Comparison of ENCODE assay signal across 11 cellular contexts in the genomic region with DNA sequence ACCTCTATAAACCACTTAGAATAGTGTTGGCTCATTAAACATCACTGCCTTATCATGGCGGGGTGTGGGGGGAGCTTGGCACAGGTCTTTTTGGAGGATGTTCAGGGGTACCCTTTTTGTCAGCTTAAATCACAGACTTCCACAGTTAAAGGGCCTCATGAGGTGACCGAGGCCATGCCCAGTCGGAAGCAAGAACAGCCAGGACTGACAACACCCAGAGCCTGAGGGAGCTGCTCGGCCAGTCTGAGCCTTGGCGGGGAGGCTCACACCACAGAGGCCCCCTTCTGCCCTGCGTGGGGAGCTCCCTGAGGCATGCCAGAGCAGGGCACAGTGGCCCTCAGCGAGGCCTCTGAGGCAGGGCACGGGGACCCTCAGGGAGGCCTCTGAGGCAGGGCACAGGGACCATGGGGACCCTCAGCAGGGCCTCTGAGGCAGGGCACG. TPM values are rescaled to one million over a fixed set of nuclear protein-coding genes. Genes with fewer than 3 reads are reported as not detected.
DNase-seq lines count a peak whose midpoint lies in the region; ATAC-seq and TF ChIP-seq lines count a peak whose summit lies in the region.
"Had no signal": no experiment of that assay in that cellular context is flagged by ENCODE, and none has a peak within 500 bp of the region (broad histone marks: within the 10 kb centered on the region; RNA-seq: fewer than 3 reads in every experiment).

No MANE protein-coding gene starts in this region.

- H3K4me1 ChIP-seq in Panc1 (ENCODE audit: control insufficient read depth, insufficient read depth, low read length): peaks cover 27% of the 10 kb centered on the region
- peaks cover 19 to 59% (median 24%) of the 10 kb centered on the region in 3 donors for H3K4me1 ChIP-seq in esophagus squamous epithelium
- peaks cover 8 to 43% of the 10 kb centered on the region in 2 donors for H3K4me1 ChIP-seq in muscle layer of duodenum (ENCODE audit: control insufficient read depth in 1 of 2, insufficient read depth in 2 of 2, low read length in 2 of 2)
- peaks cover 57% of the 10 kb centered on the region for H3K4me1 ChIP-seq in suprapubic skin

- TF ChIP-seq CTCF in Panc1 (IDR thresholded peaks at IDR 0.05) (no peak), esophagus squamous epithelium (IDR thresholded peaks at IDR 0.05) (no peak), suprapubic skin (IDR thresholded peaks at IDR 0.05) (no peak)

- intact Hi-C loops in Panc1 (cut with micrococcal nuclease; ENCODE audit: unreplicated experiment): no loop called here
- intact Hi-C loops in esophagus squamous epithelium (cut with DNase I): loop anchor here (5.0 to 10.0 kb wide), 2 partner anchors 123 to 505 kb away; no protein-coding TSS in a partner anchor

- TF ChIP-seq POLR2A in esophagus squamous epithelium (IDR thresholded peaks at IDR 0.05): no peak
- TF ChIP-seq POLR2A in suprapubic skin (IDR thresholded peaks at IDR 0.05): no peak

- no peak overlapping the region for H3K4me3 ChIP-seq in Panc1 (ENCODE audit: low read depth in 2 of 2, low read length in 2 of 2)
- H3K4me3 ChIP-seq in esophagus squamous epithelium: no peak overlapping the region
- peak overlapping the region in 1 of 2 donors; percentile 42 for H3K4me3 ChIP-seq in muscle layer of duodenum (ENCODE audit: low read depth in 1 of 2, low read length in 2 of 2)
- no peak overlapping the region for H3K4me3 ChIP-seq in suprapubic skin

- ATAC-seq in Panc1: 0 out of 2 replicates have a peak, but pooled peaks have one; percentile 11
- ATAC-seq in HG03457 (IDR thresholded peaks at IDR 0.05; ENCODE audit: unreplicated experiment): no peak
- ATAC-seq: naive thymus-derived CD8-positive, alpha-beta T cell had no signal

- POLR2A ChIA-PET in Panc1 (lab: Charles Lee): interaction anchor here (0.7 kb wide), 1 partner anchor 576 kb away, joined by 3 read pairs; no protein-coding TSS in a partner anchor

- 83 to 89% methylated on average over 1 to 5 of the region's 9 CpGs for WGBS in esophagus squamous epithelium, 2 donors
- WGBS in suprapubic skin: 83% methylated on average over 1 of the region's 9 CpGs

- H3K36me3 ChIP-seq in Panc1 (ENCODE audit: control insufficient read depth, insufficient read depth, low read length): no peaks in the 10 kb centered on the region
- H3K36me3 ChIP-seq in esophagus squamous epithelium: peaks cover 0 to 47% (median 5%) of the 10 kb centered on the region in 3 donors
- H3K36me3 ChIP-seq in muscle layer of duodenum (ENCODE audit: control insufficient read depth in 1 of 2, insufficient read depth in 2 of 2, low read length in 2 of 2): peaks cover 0 to 5% of the 10 kb centered on the region in 2 donors
- H3K36me3 ChIP-seq in suprapubic skin: peaks cover 5% of the 10 kb centered on the region

- CTCF ChIA-PET in Panc1 (lab: Charles Lee): interaction anchor here (0.8 to 1.0 kb wide), 2 partner anchors 19 to 370 kb away, joined by 5 to 8 read pairs; no protein-coding TSS in a partner anchor

- H3K27ac ChIP-seq in Panc1 (ENCODE audit: low read length): no peak overlapping the region
- peak overlapping the region; percentile 79 to 93 (median 87) for H3K27ac ChIP-seq in esophagus squamous epithelium
- peak overlapping the region; percentile 69 for H3K27ac ChIP-seq in muscle layer of duodenum (ENCODE audit: low read length)
- H3K27ac ChIP-seq in suprapubic skin: peak overlapping the region; percentile 79

- BruUV-seq in Panc1 (replicated peaks; lab: Mats Ljungman, UMichigan): no TSS peak

- TF ChIP-seq EP300 in suprapubic skin (IDR thresholded peaks at IDR 0.05): no peak

- H3K9me3 ChIP-seq in Panc1 (ENCODE audit: control insufficient read depth, insufficient read depth, low read depth, low read length) (no peaks in the 10 kb centered on the region), esophagus squamous epithelium (no peaks in the 10 kb centered on the region), muscle layer of duodenum (ENCODE audit: control insufficient read depth in 1 of 2, low read length in 2 of 2) (no peaks in the 10 kb centered on the region), suprapubic skin (no peaks in the 10 kb centered on the region)

- in situ Hi-C loops in Panc1 (cut with HindIII; ENCODE audit: low pct_unique_long_range_greater_than_20kb, low sequenced_read_pairs): no loop called here

- H3K27me3 ChIP-seq in Panc1 (ENCODE audit: control insufficient read depth, insufficient read depth, low read length) (no peaks in the 10 kb centered on the region), esophagus squamous epithelium (no peaks in the 10 kb centered on the region), muscle layer of duodenum (ENCODE audit: low read depth, low read length) (no peaks in the 10 kb centered on the region), suprapubic skin (no peaks in the 10 kb centered on the region)

- DNase-seq in Panc1 (ENCODE audit: low read depth, low spot score): no peak
- DNase-seq in esophagus squamous epithelium (lab: John Stamatoyannopoulos, UW): no peak
- no peak for DNase-seq in suprapubic skin (ENCODE audit: low spot score in 2 of 2)
- DNase-seq in NCI-H2227 treated with DMSO at 0.1 percent for 48 hours (lab: John Stamatoyannopoulos, UW): no peak
- no peak for DNase-seq in medulla oblongata (ENCODE audit: extremely low spot score)
- DNase-seq in EL: no peak
- DNase-seq: CD8-positive, alpha-beta memory T cell; naive thymus-derived CD8-positive, alpha-beta T cell; SIG-M5 had no signal

RNA-seq across cellular contexts. Expression of a gene that starts 49.5 kb away (rescaled TPM):
- total RNA-seq in Panc1 (2021; ENCODE audit: unreplicated experiment) (46.0 TPM), esophagus squamous epithelium (10 to 100 TPM; 11.6 to 33.5 (median 29.2) TPM), suprapubic skin (10 to 100 TPM; 20.6 to 30.1 (median 24.8) TPM)
- polyA plus RNA-seq in Panc1 (2012; ENCODE audit: insufficient read length): 70.0 TPM
